In the genomic region with DNA sequence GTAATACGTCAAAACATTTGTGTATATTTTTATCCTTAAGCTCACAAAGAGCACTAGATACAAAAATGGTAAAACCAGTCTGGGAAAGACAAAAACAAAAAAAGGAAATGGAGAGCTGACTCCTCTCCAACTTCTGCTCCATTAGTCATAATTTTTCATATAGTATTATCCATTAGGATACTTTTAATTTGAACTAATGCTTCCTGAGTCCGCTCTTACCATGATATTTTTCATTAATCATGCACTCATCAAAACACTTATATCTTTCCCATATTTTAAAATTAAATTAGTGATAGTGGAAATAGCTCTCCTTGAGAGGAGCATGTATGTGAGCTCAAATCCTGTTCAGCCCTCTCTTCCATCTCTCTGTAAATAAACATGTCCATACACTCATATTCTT, we compare ENCODE assay signal across 5 cellular contexts.
"Had no signal": no experiment of that assay in that cellular context is flagged by ENCODE, and none has a peak within 500 bp of the region (broad histone marks: within the 10 kb centered on the region; RNA-seq: fewer than 3 reads in every experiment).

No MANE protein-coding gene starts in this region.

- H3K27ac ChIP-seq: HL-60 had no signal

- FAIRE-seq: HepG2, HTR-8/SVneo had no signal

- ATAC-seq: HepG2 had no signal

- DNase-seq: IMR-90, KBM-7 had no signal
